Comparison of ENCODE assay signal across 1 cellular context in genomic region chr1:193019442-193020026, GRCh38.
A peak's percentile ranks its signal among the peaks of the same experiment; 100 is the strongest.
TF ChIP-seq lines count a peak whose summit lies in the region.

No MANE protein-coding gene starts in this region.

TF ChIP-seq in K562, 482 proteins besides CTCF, POLR2A, EP300 and RAD21:
- TF ChIP-seq BRF1 (IDR thresholded peaks at IDR 0.05; ENCODE audit: borderline replicate concordance, extremely low read depth, insufficient read length), result no peak
- no peak for TF ChIP-seq ILK (tag; IDR thresholded peaks at IDR 0.05; ENCODE audit: borderline replicate concordance, low read depth)
- TF ChIP-seq, protein P1, sequence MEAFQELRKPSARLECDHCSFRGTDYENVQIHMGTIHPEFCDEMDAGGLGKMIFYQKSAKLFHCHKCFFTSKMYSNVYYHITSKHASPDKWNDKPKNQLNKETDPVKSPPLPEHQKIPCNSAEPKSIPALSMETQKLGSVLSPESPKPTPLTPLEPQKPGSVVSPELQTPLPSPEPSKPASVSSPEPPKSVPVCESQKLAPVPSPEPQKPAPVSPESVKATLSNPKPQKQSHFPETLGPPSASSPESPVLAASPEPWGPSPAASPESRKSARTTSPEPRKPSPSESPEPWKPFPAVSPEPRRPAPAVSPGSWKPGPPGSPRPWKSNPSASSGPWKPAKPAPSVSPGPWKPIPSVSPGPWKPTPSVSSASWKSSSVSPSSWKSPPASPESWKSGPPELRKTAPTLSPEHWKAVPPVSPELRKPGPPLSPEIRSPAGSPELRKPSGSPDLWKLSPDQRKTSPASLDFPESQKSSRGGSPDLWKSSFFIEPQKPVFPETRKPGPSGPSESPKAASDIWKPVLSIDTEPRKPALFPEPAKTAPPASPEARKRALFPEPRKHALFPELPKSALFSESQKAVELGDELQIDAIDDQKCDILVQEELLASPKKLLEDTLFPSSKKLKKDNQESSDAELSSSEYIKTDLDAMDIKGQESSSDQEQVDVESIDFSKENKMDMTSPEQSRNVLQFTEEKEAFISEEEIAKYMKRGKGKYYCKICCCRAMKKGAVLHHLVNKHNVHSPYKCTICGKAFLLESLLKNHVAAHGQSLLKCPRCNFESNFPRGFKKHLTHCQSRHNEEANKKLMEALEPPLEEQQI (IDR thresholded peaks at IDR 0.05), result peak; percentile 22; the same call in 1 of the 2 replicates
- no peak for TF ChIP-seq SFPQ (IDR thresholded peaks at IDR 0.05; ENCODE audit: low read depth, low read length)
- TF ChIP-seq, protein P2, sequence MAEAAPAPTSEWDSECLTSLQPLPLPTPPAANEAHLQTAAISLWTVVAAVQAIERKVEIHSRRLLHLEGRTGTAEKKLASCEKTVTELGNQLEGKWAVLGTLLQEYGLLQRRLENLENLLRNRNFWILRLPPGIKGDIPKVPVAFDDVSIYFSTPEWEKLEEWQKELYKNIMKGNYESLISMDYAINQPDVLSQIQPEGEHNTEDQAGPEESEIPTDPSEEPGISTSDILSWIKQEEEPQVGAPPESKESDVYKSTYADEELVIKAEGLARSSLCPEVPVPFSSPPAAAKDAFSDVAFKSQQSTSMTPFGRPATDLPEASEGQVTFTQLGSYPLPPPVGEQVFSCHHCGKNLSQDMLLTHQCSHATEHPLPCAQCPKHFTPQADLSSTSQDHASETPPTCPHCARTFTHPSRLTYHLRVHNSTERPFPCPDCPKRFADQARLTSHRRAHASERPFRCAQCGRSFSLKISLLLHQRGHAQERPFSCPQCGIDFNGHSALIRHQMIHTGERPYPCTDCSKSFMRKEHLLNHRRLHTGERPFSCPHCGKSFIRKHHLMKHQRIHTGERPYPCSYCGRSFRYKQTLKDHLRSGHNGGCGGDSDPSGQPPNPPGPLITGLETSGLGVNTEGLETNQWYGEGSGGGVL (CRISPR knock-in tag; IDR thresholded peaks at IDR 0.05), result no peak
- peak; percentile 33; the same call in 1 of the 2 replicates for TF ChIP-seq SMC3 (conservative IDR thresholded peaks at IDR 0.05; ENCODE audit: insufficient read depth, low read depth, low read length)
- no peak for TF ChIP-seq YBX1 (IDR thresholded peaks at IDR 0.05)
- no peak for TF ChIP-seq SRF (CRISPR knock-in tag; IDR thresholded peaks at IDR 0.05)
- no peak for TF ChIP-seq ATF7 (IDR thresholded peaks at IDR 0.05)
- no peak for TF ChIP-seq MAFF (IDR thresholded peaks at IDR 0.05; ENCODE audit: low read length)
- no peak for TF ChIP-seq ZNF584 (CRISPR knock-in tag; IDR thresholded peaks at IDR 0.05; ENCODE audit: low read depth)
- TF ChIP-seq, protein P3, sequence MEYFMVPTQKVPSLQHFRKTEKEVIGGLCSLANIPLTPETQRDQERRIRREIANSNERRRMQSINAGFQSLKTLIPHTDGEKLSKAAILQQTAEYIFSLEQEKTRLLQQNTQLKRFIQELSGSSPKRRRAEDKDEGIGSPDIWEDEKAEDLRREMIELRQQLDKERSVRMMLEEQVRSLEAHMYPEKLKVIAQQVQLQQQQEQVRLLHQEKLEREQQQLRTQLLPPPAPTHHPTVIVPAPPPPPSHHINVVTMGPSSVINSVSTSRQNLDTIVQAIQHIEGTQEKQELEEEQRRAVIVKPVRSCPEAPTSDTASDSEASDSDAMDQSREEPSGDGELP (CRISPR knock-in tag; IDR thresholded peaks at IDR 0.05; ENCODE audit: borderline replicate concordance), result no peak
- TF ChIP-seq FOXP4 (CRISPR knock-in tag; IDR thresholded peaks at IDR 0.05; ENCODE audit: borderline replicate concordance), result no peak
- TF ChIP-seq ZKSCAN3 (CRISPR knock-in tag; IDR thresholded peaks at IDR 0.05), result no peak
- TF ChIP-seq, protein P4, sequence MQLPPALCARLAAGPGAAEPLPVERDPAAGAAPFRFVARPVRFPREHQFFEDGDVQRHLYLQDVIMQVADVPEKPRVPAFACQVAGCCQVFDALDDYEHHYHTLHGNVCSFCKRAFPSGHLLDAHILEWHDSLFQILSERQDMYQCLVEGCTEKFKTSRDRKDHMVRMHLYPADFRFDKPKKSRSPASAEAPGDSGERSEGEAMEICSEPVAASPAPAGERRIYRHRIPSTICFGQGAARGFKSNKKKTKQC (CRISPR knock-in tag; IDR thresholded peaks at IDR 0.05), result no peak
- TF ChIP-seq, protein P5, sequence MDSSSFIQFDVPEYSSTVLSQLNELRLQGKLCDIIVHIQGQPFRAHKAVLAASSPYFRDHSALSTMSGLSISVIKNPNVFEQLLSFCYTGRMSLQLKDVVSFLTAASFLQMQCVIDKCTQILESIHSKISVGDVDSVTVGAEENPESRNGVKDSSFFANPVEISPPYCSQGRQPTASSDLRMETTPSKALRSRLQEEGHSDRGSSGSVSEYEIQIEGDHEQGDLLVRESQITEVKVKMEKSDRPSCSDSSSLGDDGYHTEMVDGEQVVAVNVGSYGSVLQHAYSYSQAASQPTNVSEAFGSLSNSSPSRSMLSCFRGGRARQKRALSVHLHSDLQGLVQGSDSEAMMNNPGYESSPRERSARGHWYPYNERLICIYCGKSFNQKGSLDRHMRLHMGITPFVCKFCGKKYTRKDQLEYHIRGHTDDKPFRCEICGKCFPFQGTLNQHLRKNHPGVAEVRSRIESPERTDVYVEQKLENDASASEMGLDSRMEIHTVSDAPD (CRISPR knock-in tag; IDR thresholded peaks at IDR 0.05), result no peak
- TF ChIP-seq DEAF1 (CRISPR knock-in tag; IDR thresholded peaks at IDR 0.05), result 0 out of 2 replicates have a peak, but pooled peaks have one; percentile 24
- no peak for TF ChIP-seq JUND (IDR thresholded peaks at IDR 0.05; ENCODE audit: borderline replicate concordance, low read depth, low read length)
- no peak for TF ChIP-seq JUND (tag; IDR thresholded peaks at IDR 0.05; ENCODE audit: borderline replicate concordance, low read depth, low read length)
- no peak for TF ChIP-seq DACH1 (IDR thresholded peaks at IDR 0.05; ENCODE audit: partially characterized antibody)
- TF ChIP-seq ILF3 (IDR thresholded peaks at IDR 0.05; ENCODE audit: borderline replicate concordance), result 0 out of 2 replicates have a peak, but pooled peaks have one; percentile 14
- TF ChIP-seq THRAP3 (IDR thresholded peaks at IDR 0.05; ENCODE audit: borderline replicate concordance), result no peak
- TF ChIP-seq SAP30 (IDR thresholded peaks at IDR 0.05; ENCODE audit: borderline replicate concordance, insufficient read depth, low read depth, low read length, poor library complexity, severe bottlenecking), result no peak
- TF ChIP-seq KLF13 (tag; IDR thresholded peaks at IDR 0.05; ENCODE audit: borderline replicate concordance, low read depth), result no peak
- 0 out of 4 replicates have a peak, but pooled peaks of 1 of the 2 experiments have one; percentile 13 for TF ChIP-seq FOXK2 (conservative IDR thresholded peaks at IDR 0.05 in 1 of 2, IDR thresholded peaks at IDR 0.05 in 1 of 2; ENCODE audit: low read depth in 2 of 2)
TF ChIP-seq in K562: peak in this region for 5.
